Comparison of ENCODE assay signal across 8 cellular contexts in the genomic region with DNA sequence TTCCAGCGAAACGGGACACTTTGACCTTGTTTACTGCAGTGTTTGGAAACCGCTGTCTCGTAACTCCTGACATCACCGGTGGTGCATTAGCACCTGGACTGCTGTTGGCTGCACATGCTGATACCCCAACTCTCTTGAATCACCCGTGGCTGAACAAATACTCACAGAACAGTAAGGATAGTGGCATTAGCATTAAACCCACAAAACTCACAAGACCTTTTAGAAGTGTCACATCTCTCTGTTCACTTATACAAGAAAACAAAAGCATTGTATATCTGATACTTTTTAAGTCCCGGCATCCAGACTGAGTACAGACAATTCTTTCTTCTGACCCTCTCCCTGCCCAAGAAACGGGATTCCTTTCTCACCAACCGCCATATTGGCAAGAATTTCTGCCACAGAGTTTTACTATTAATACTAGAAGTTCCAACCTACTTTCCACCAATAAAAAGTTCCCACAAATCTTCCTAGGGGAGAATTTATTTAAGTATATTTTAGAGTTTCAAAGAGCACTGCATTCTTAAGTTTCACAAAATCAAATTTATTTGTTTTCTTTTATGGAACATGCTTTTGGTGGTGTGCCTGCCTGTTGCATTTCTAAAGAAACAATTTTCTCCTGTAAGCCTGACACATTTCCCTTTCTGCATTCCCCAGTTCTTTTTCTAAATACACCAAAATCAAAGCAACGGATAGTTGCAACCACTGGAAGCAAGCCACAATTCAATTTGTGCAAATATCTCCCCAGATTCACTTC.
A peak's percentile ranks its signal among the peaks of the same experiment; 100 is the strongest.
DNase-seq lines count a peak whose midpoint lies in the region; ATAC-seq, FAIRE-seq and TF ChIP-seq lines count a peak whose summit lies in the region.

No MANE protein-coding gene starts in this region.

- H3K36me3 ChIP-seq in esophagus (ENCODE audit: control insufficient read depth in 2 of 2, insufficient read depth in 2 of 2, low read length in 1 of 2) = no peaks in the 10 kb centered on the region
- no peaks in the 10 kb centered on the region for H3K36me3 ChIP-seq in pancreas

- H3K27me3 ChIP-seq in esophagus (ENCODE audit: control insufficient read depth in 1 of 2, insufficient read depth in 2 of 2, low read length in 2 of 2) = no peaks in the 10 kb centered on the region
- no peaks in the 10 kb centered on the region for H3K27me3 ChIP-seq in pancreas

- H3K4me1 ChIP-seq in esophagus (ENCODE audit: control insufficient read depth in 2 of 2, insufficient read depth in 2 of 2, low read length in 1 of 2) (peaks cover 0 to 4% of the 10 kb centered on the region in 2 donors), pancreas (peaks cover 13 to 40% (median 25%) of the 10 kb centered on the region in 3 donors)

- peak overlapping the region; percentile 63 for H3K4me3 ChIP-seq in GM12865 (ENCODE audit: low read depth, low read length)
- H3K4me3 ChIP-seq in esophagus (ENCODE audit: low read depth in 1 of 2, low read length in 2 of 2) = peak overlapping the region; percentile 29 to 57
- peak overlapping the region in 3 of 4 donors; percentile 33 to 43 (median 41) for H3K4me3 ChIP-seq in pancreas

- H3K27ac ChIP-seq in esophagus (ENCODE audit: low read depth in 2 of 2, low read length in 1 of 2) (peak overlapping the region; percentile 80 to 83), pancreas (peak overlapping the region; percentile 51 to 94 (median 78))

- no peak for FAIRE-seq in pancreas (lab: Jason Lieb, UNC)

- WGBS in esophagus, 2 donors = 29 to 34% methylated on average over 10 of the region's 10 CpGs
- WGBS in pancreas, 2 donors = 23 to 33% methylated on average over 10 of the region's 10 CpGs

- peak; percentile 70 for DNase-seq in GM12865 (ENCODE audit: low read depth)
- DNase-seq in RPMI7951 (ENCODE audit: low read depth) = peak; percentile 47
- peak in 4 of 6 donors; percentile 39 to 61 (median 50) for DNase-seq in pancreas
- no peak for DNase-seq in midbrain (lab: John Stamatoyannopoulos, UW)
- no peak for DNase-seq in globus pallidus (ENCODE audit: low spot score)

- no peaks in the 10 kb centered on the region for H3K9me3 ChIP-seq in esophagus (ENCODE audit: control insufficient read depth in 2 of 2, insufficient read depth in 1 of 2, low read depth in 1 of 2, low read length in 1 of 2)
- no peaks in the 10 kb centered on the region for H3K9me3 ChIP-seq in pancreas

- no peak for TF ChIP-seq CTCF in GM12865 (IDR thresholded peaks at IDR 0.05; ENCODE audit: insufficient read depth, low read depth, low read length, missing control alignments)
- no peak for TF ChIP-seq CTCF in pancreas (IDR thresholded peaks at IDR 0.05)

- ATAC-seq in pancreas = peak; percentile 71 to 79 (median 74)
- no peak for ATAC-seq in HG03469 (IDR thresholded peaks at IDR 0.05; ENCODE audit: unreplicated experiment)
- no peak for ATAC-seq in HG03378 (IDR thresholded peaks at IDR 0.05; ENCODE audit: unreplicated experiment)

- intact Hi-C loops in pancreas (cut with DNase I) = no loop called here

Comparison
In these comparisons a context has a peak if more than half of its experiments do, and no peak if none do; other contexts are left out.
1. DNase-seq: peak in GM12865 (single experiment), RPMI7951 (single experiment) and pancreas (4 of 6); none in midbrain (single experiment) and globus pallidus (single experiment).
2. ATAC-seq: peak in pancreas (4 of 4); none in HG03469 (single experiment) and HG03378 (single experiment).
3. Peak in every context shown above with its lines, with median percentiles within 50 percentile points of each other: H3K4me3 ChIP-seq.